18 cellular contexts compared by ENCODE assay signal in the genomic region with DNA sequence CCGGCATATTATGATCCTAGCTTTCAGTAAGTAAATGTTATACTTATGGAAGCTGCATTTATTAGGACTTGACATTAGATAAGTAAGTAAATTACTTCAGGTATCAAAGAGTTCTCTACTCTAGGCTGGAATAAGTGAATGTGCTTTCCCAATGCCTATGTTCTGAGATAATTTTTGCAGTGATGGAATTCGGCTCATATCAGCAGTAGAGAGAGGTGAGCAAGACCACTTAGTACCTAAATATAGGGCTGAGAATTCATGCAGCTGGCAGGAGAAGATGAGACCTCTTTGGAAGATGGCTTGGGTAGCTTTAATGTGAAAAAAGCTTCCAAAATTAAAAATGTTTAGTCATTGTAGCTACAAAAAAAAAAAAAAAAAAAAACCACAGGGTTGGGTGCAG. TPM values are rescaled to one million over a fixed set of nuclear protein-coding genes. Genes with fewer than 3 reads are reported as not detected.
DNase-seq lines count a peak whose midpoint lies in the region; ATAC-seq, FAIRE-seq and TF ChIP-seq lines count a peak whose summit lies in the region.
"Had no signal": no experiment of that assay in that cellular context is flagged by ENCODE, and none has a peak within 500 bp of the region (broad histone marks: within the 10 kb centered on the region; RNA-seq: fewer than 3 reads in every experiment).

No MANE protein-coding gene starts in this region.

- ATAC-seq in left ventricle myocardium superior = peak; percentile 63
- ATAC-seq in Right ventricle myocardium superior (ENCODE audit: poor library complexity) = no peak
- no peak for ATAC-seq in HG03159 (IDR thresholded peaks at IDR 0.05; ENCODE audit: unreplicated experiment)
- no peak for ATAC-seq in GM19324 (IDR thresholded peaks at IDR 0.05; ENCODE audit: low FRiP score, unreplicated experiment)

- CTCF ChIA-PET in endothelial cell of umbilical vein (lab: Charles Lee) = interaction anchor here (1.3 kb wide), 1 partner anchor 15 kb away, joined by 7 read pairs; no protein-coding TSS in a partner anchor

- TF ChIP-seq CTCF in VCaP (conservative IDR thresholded peaks at IDR 0.05) = no peak
- TF ChIP-seq CTCF in endothelial cell of umbilical vein (IDR thresholded peaks at IDR 0.05; ENCODE audit: extremely low read depth in 1 of 2, insufficient read depth in 1 of 2, low read depth in 1 of 2, low read length in 2 of 2) = no peak

- POLR2A ChIA-PET in endothelial cell of umbilical vein (lab: Charles Lee) = interaction anchor here (0.6 kb wide), 1 partner anchor 9 kb away, joined by 3 read pairs; no protein-coding TSS in a partner anchor

- H3K27ac ChIP-seq in VCaP = peak overlapping the region; percentile 54; the same call in 1 of the 2 replicates
- H3K27ac ChIP-seq in endothelial cell of umbilical vein (ENCODE audit: insufficient read depth, low read depth, low read length) = no peak overlapping the region
- H3K27ac ChIP-seq: C4-2B had no signal

- H4K20me1 ChIP-seq in endothelial cell of umbilical vein (replicated peaks; ENCODE audit: control insufficient read depth, extremely low read depth, insufficient read depth, low read length) = no peaks in the 10 kb centered on the region

- dilution Hi-C loops in endothelial cell of umbilical vein (cut with MboI; ENCODE audit: extremely low pct_ligation_motif_present, low sequenced_read_pairs) = no loop called here

- TF ChIP-seq POLR2A in endothelial cell of umbilical vein (IDR thresholded peaks at IDR 0.05; ENCODE audit: low read depth, low read length) = no peak

- DNase-seq in left ventricle myocardium superior = no peak
- DNase-seq in Right ventricle myocardium superior = no peak
- DNase-seq in endothelial cell of umbilical vein (ENCODE audit: low read depth, low spot score) = no peak
- DNase-seq in middle frontal gyrus (ENCODE audit: extremely low spot score, low spot score) = no peak
- DNase-seq in SKM-1 (lab: John Stamatoyannopoulos, UW; ENCODE audit: unreplicated experiment) = no peak
- DNase-seq: BE2C; CD4-positive, alpha-beta memory T cell; DMS153; DMS79 treated with DMSO at 0.1 percent for 48 hours had no signal

- peaks cover 6% of the 10 kb centered on the region for H3K4me1 ChIP-seq in endothelial cell of umbilical vein (ENCODE audit: control insufficient read depth, extremely low read depth, insufficient read depth, low read length)
- H3K4me1 ChIP-seq: BE2C had no signal

- H3K27me3 ChIP-seq in endothelial cell of umbilical vein (ENCODE audit: control insufficient read depth in 2 of 2, insufficient read depth in 2 of 2, low read length in 2 of 2) = no peaks in the 10 kb centered on the region
- H3K27me3 ChIP-seq: BE2C had no signal

- no peaks in the 10 kb centered on the region for H3K79me2 ChIP-seq in endothelial cell of umbilical vein (ENCODE audit: control insufficient read depth, insufficient read depth, low read length)

- peak; percentile 50 for FAIRE-seq in endothelial cell of umbilical vein (lab: Jason Lieb, UNC)
- FAIRE-seq: A204.1, G401.6, GM12891, H1 had no signal

- no peak overlapping the region for H2AFZ ChIP-seq in endothelial cell of umbilical vein (ENCODE audit: low read depth, low read length)

- no peak overlapping the region for H3K4me2 ChIP-seq in endothelial cell of umbilical vein (ENCODE audit: insufficient read depth, low read length)

- BruUV-seq in endothelial cell of umbilical vein (replicated peaks; lab: Mats Ljungman, UMichigan) = no TSS peak

- no peak overlapping the region for H3K9ac ChIP-seq in endothelial cell of umbilical vein (replicated peaks; ENCODE audit: extremely low read depth, insufficient read depth, low read length)

- no peaks in the 10 kb centered on the region for H3K9me1 ChIP-seq in endothelial cell of umbilical vein (replicated peaks; ENCODE audit: control insufficient read depth, extremely low read depth, insufficient read depth, low read length)

- no peak overlapping the region for H3K4me3 ChIP-seq in endothelial cell of umbilical vein (replicated peaks in 1 of 3; ENCODE audit: insufficient read depth in 1 of 3, low read depth in 1 of 3, low read length in 3 of 3)
- H3K4me3 ChIP-seq: HAP-1 had no signal

- no peaks in the 10 kb centered on the region for H3K9me3 ChIP-seq in endothelial cell of umbilical vein (replicated peaks; ENCODE audit: control insufficient read depth, insufficient read depth, low read length)
- H3K9me3 ChIP-seq: BE2C, HAP-1 had no signal

- intact Hi-C loops in left ventricle myocardium superior (cut with micrococcal nuclease) (no loop called here), Right ventricle myocardium superior (cut with DNase I) (no loop called here), endothelial cell of umbilical vein (cut with micrococcal nuclease) (no loop called here)

- H3K36me3 ChIP-seq in endothelial cell of umbilical vein (ENCODE audit: control insufficient read depth in 2 of 2, extremely low read depth in 1 of 2, insufficient read depth in 2 of 2, low read length in 2 of 2) = no peaks in the 10 kb centered on the region
- H3K36me3 ChIP-seq: BE2C, HAP-1 had no signal

TF ChIP-seq in endothelial cell of umbilical vein, 7 proteins besides CTCF, POLR2A, EP300 and RAD21:
- TF ChIP-seq JUN (IDR thresholded peaks at IDR 0.05; ENCODE audit: borderline replicate concordance, insufficient read depth, insufficient read length, low read depth) (no peak), GATA2 (IDR thresholded peaks at IDR 0.05; ENCODE audit: insufficient read depth, insufficient read length, low read depth, low read length) (no peak), EZH2 (IDR thresholded peaks at IDR 0.05; ENCODE audit: borderline replicate concordance, low read depth, low read length, severe bottlenecking) (no peak), FOS (IDR thresholded peaks at IDR 0.05; ENCODE audit: borderline replicate concordance, insufficient read depth, low read length) (no peak), MYC (IDR thresholded peaks at IDR 0.05; ENCODE audit: low read depth, low read length) (no peak)
- TF ChIP-seq, protein P1, sequence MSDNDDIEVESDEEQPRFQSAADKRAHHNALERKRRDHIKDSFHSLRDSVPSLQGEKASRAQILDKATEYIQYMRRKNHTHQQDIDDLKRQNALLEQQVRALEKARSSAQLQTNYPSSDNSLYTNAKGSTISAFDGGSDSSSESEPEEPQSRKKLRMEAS (IDR thresholded peaks at IDR 0.05; ENCODE audit: insufficient read depth, insufficient read length) = no peak
TF ChIP-seq in endothelial cell of umbilical vein: peak in this region for 0.

RNA-seq across cellular contexts. Expression of a gene that starts 13.3 kb away (rescaled TPM):
- total RNA-seq in left ventricle myocardium superior (1.2 TPM), Right ventricle myocardium superior (1.5 TPM), endothelial cell of umbilical vein (4.8 TPM in 2 replicates)
- polyA plus RNA-seq in endothelial cell of umbilical vein = 1.4 and 1.6 TPM in 2 replicates
- 1.9 TPM in 2 replicates for polyA plus RNA-seq in endothelial cell of umbilical vein (2011; cell fraction: cytosol; rRNA removed)
- 2.9 and 3.4 TPM in 2 replicates for polyA plus RNA-seq in endothelial cell of umbilical vein (2011; cell fraction: nucleus; rRNA removed)
- polyA plus RNA-seq in endothelial cell of umbilical vein (2012) = 1.6 and 1.9 TPM in 2 replicates
- 4.4 and 5.8 TPM in 2 replicates for polyA minus RNA-seq in endothelial cell of umbilical vein
- 8.7 TPM for polyA minus RNA-seq in endothelial cell of umbilical vein (2011; cell fraction: cytosol; rRNA and poly(A)+ RNA removed)
- 4.0 and 4.2 TPM in 2 replicates for polyA minus RNA-seq in endothelial cell of umbilical vein (2011; cell fraction: nucleus; rRNA and poly(A)+ RNA removed)
